30 cellular contexts compared by ENCODE assay signal in the genomic region with DNA sequence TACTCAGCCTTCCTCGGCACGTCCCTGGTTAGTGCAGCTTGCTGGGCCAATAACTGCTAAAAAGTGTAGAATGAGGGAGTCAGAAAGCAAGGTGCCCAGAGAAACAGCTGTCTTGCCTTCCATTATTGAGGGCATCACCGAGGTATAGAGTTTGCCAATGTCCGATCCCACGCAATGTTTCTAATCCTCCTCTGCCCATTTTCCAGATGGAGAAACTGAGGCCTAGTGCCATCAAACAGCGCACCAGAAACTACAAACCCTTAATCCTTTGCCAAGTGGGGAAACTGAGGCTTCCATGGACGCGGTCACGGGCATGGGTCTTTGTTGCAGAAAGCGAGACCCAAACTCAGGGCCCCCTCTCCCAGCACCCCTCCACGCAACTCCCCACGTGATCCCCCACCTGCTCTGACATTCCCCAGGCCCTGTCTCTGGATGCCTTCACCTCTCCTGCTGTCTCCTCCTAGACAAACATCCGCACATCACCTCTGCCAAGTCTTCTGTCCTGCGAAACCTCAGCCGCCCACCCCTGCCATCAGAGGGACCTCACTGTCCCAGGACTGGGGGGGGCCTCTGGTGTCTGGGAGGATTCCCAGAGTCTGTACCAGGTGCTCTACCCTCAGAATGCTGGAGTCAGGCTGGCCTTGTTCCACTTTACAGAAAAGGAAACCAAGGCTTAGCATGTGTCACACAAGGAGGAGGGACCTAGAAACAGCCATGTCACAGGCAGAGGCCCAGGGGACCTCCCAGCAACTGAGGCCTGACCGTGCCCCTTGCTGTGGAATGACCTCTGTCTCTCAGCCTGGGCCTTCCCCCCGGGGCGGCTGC. TPM values are rescaled to one million over a fixed set of nuclear protein-coding genes. Genes with fewer than 3 reads are reported as not detected.
DNase-seq lines count a peak whose midpoint lies in the region; ATAC-seq, FAIRE-seq and TF ChIP-seq lines count a peak whose summit lies in the region.
"Had no signal": no experiment of that assay in that cellular context is flagged by ENCODE, and none has a peak within 500 bp of the region (broad histone marks: within the 10 kb centered on the region; RNA-seq: fewer than 3 reads in every experiment).

No MANE protein-coding gene starts in this region.

- H3K4me1 Mint-ChIP-seq in endothelial cell (ENCODE audit: unreplicated experiment): peaks cover 8% of the 10 kb centered on the region

- H3K4me3 ChIP-seq in OCI-LY7 (ENCODE audit: low read depth, low read length, poor library complexity, severe bottlenecking) (no peak overlapping the region), skeletal muscle tissue (ENCODE audit: low read length in 3 of 3) (peak overlapping the region in 1 of 3 donors; percentile 41)
- H3K4me3 ChIP-seq: ovary, thyroid gland had no signal

- no peak overlapping the region for H3K27ac Mint-ChIP-seq in endothelial cell (ENCODE audit: unreplicated experiment)
- H3K27ac Mint-ChIP-seq: activated CD4-positive, alpha-beta memory T cell treated with anti-CD3 and anti-CD28 coated beads, Interleukin-2, amount 10 ng/mL, durations not matched to agents 7 days and 5 days; CD4-positive, alpha-beta memory T cell; immature natural killer cell had no signal

- H3K9me3 Mint-ChIP-seq in endothelial cell (ENCODE audit: unreplicated experiment): no peaks in the 10 kb centered on the region
- H3K9me3 Mint-ChIP-seq: activated CD4-positive, alpha-beta memory T cell treated with anti-CD3 and anti-CD28 coated beads, Interleukin-2, amount 10 ng/mL, durations not matched to agents 7 days and 5 days had no signal

- FAIRE-seq in GM12892 (lab: Jason Lieb, UNC): peak; percentile 70
- FAIRE-seq: GM18507, H54 had no signal

- DNase-seq in GM12892 (ENCODE audit: insufficient read length) (no peak), OCI-LY7 (ENCODE audit: low spot score) (no peak), endothelial cell (ENCODE audit: low spot score) (no peak), epidermal melanocyte (ENCODE audit: insufficient read length, low spot score) (no peak)
- DNase-seq in activated CD8-positive, alpha-beta memory T cell treated with anti-CD3 and anti-CD28 coated beads, Interleukin-2, amount 50 U/mL, for 4 hours: no peak
- DNase-seq: activated CD4-positive, alpha-beta memory T cell treated with anti-CD3 and anti-CD28 coated beads, Interleukin-2, amount 10 ng/mL, durations not matched to agents 7 days and 5 days; activated effector memory CD4-positive, alpha-beta T cell treated with Interleukin-2 at 50 U/mL for 16 hours; CD4-positive, alpha-beta memory T cell; cerebellar nuclear complex; erythroblast; foreskin keratinocyte; hippocampal formation; immature natural killer cell; NCI-H1105 treated with DMSO at 0.1 percent for 48 hours; NCI-H2081; NCI-H446 treated with DMSO at 0.1 percent for 48 hours; ovary; SHP77 treated with DMSO at 0.1 percent for 48 hours; stimulated activated CD4-positive, alpha-beta T cell treated with anti-CD3 and anti-CD28 coated beads, Interleukin-12 subunit alpha, Interleukin-12 subunit beta, amount 100 ng/mL, for 4 hours; stimulated activated CD4-positive, alpha-beta T cell treated with anti-CD3 and anti-CD28 coated beads, Interleukin-4, amount 100 ng/mL, for 4 hours; stimulated activated naive CD4-positive, alpha-beta T cell treated with Interleukin-2 at 50 U/mL for 16 hours; SW 1271; thyroid gland had no signal

- no peaks in the 10 kb centered on the region for H3K36me3 Mint-ChIP-seq in endothelial cell (ENCODE audit: low read depth, unreplicated experiment)
- H3K36me3 Mint-ChIP-seq: immature natural killer cell had no signal

- H3K27ac ChIP-seq in OCI-LY7 (ENCODE audit: low read depth, low read length, poor library complexity, severe bottlenecking): peak overlapping the region; percentile 16
- H3K27ac ChIP-seq in skeletal muscle tissue (ENCODE audit: low read depth, low read length): peak overlapping the region; percentile 87
- H3K27ac ChIP-seq: foreskin keratinocyte, ovary, thyroid gland had no signal

- CTCF ChIA-PET in OCI-LY7 (lab: Charles Lee; ENCODE audit: unreplicated experiment): no interaction called here

- POLR2A ChIA-PET in OCI-LY7 (lab: Charles Lee): no interaction called here

- intact Hi-C loops in OCI-LY7 (cut with micrococcal nuclease; ENCODE audit: unreplicated experiment): no loop called here

- TF ChIP-seq CTCF in OCI-LY7 (conservative IDR thresholded peaks at IDR 0.05; ENCODE audit: low read length) (no peak), endothelial cell (IDR thresholded peaks at IDR 0.05; ENCODE audit: unreplicated experiment) (no peak)

- peaks cover 1 to 22% (median 18%) of the 10 kb centered on the region in 3 donors for H3K27me3 ChIP-seq in skeletal muscle tissue (ENCODE audit: control insufficient read depth in 3 of 3, insufficient read depth in 3 of 3, low read length in 3 of 3)

- no peak for TF ChIP-seq POLR2A in GM12892 (IDR thresholded peaks at IDR 0.05; ENCODE audit: low read depth, low read length)

- H3K79me2 ChIP-seq in OCI-LY7 (ENCODE audit: insufficient read depth, low read depth, low read length): no peaks in the 10 kb centered on the region

- H3K9ac ChIP-seq in skeletal muscle tissue (ENCODE audit: low read depth in 1 of 3, low read length in 3 of 3): peak overlapping the region; percentile 28 to 60 (median 47)

- no peaks in the 10 kb centered on the region for H3K9me3 ChIP-seq in OCI-LY7 (ENCODE audit: low read length)
- H3K9me3 ChIP-seq in skeletal muscle tissue (ENCODE audit: control insufficient read depth in 3 of 3, low read length in 3 of 3): no peaks in the 10 kb centered on the region
- H3K9me3 ChIP-seq: ovary, right atrium auricular region, thyroid gland had no signal

- peak overlapping the region; percentile 47 for H3K4me3 Mint-ChIP-seq in endothelial cell (ENCODE audit: unreplicated experiment)
- H3K4me3 Mint-ChIP-seq: activated CD4-positive, alpha-beta memory T cell treated with anti-CD3 and anti-CD28 coated beads, Interleukin-2, amount 10 ng/mL, durations not matched to agents 7 days and 5 days; immature natural killer cell had no signal

- H3K27me3 Mint-ChIP-seq in endothelial cell (ENCODE audit: unreplicated experiment): peaks cover 11% of the 10 kb centered on the region

- no TSS peak for BruUV-seq in OCI-LY7 (replicated peaks; lab: Mats Ljungman, UMichigan)

- H3K36me3 ChIP-seq in OCI-LY7 (ENCODE audit: insufficient read depth, low read length) (no peaks in the 10 kb centered on the region), skeletal muscle tissue (ENCODE audit: control insufficient read depth in 3 of 3, insufficient read depth in 3 of 3, low read length in 3 of 3) (no peaks in the 10 kb centered on the region)
- H3K36me3 ChIP-seq: ovary, right atrium auricular region, thyroid gland had no signal

- no peak overlapping the region for H2AFZ ChIP-seq in OCI-LY7 (ENCODE audit: low read length)

- no peak for ATAC-seq in GM21619 (IDR thresholded peaks at IDR 0.05; ENCODE audit: unreplicated experiment)
- ATAC-seq: foreskin keratinocyte, left lobe of liver had no signal

- no peaks in the 10 kb centered on the region for H3K9me2 ChIP-seq in OCI-LY7 (ENCODE audit: insufficient read depth, low read length)

- no peaks in the 10 kb centered on the region for H4K20me1 ChIP-seq in OCI-LY7 (ENCODE audit: insufficient read depth, low read length)

- H3K4me2 ChIP-seq in OCI-LY7 (ENCODE audit: low read length): peak overlapping the region; percentile 55

- H3K4me1 ChIP-seq in OCI-LY7 (ENCODE audit: insufficient read depth, low read length, poor library complexity, severe bottlenecking) (peaks cover 61% of the 10 kb centered on the region), skeletal muscle tissue (ENCODE audit: control insufficient read depth in 3 of 3, insufficient read depth in 3 of 3, low read length in 3 of 3) (peaks cover 36 to 52% (median 40%) of the 10 kb centered on the region in 3 donors)
- H3K4me1 ChIP-seq: foreskin keratinocyte had no signal

RNA-seq across cellular contexts. Expression of a gene that starts 0.9 kb away (rescaled TPM):
- 2.2 TPM for polyA plus RNA-seq in GM12892 (2012; ENCODE audit: missing spikeins)
- total RNA-seq in OCI-LY7 (2014; rRNA removed; shearing (Covaris generic)): not detected in 2 replicates
- total RNA-seq in OCI-LY7 (2022) (0.77 and 1.4 TPM in 2 replicates), endothelial cell (ENCODE audit: unreplicated experiment) (0.85 TPM), skeletal muscle tissue (2.1 TPM)
- total RNA-seq: foreskin keratinocyte, mesenteric fat pad had no signal
- polyA plus RNA-seq: CD4-positive, alpha-beta memory T cell; foreskin keratinocyte; immature natural killer cell had no signal

RNA-seq across cellular contexts. Expression of a gene that starts 23.3 kb away (rescaled TPM):
- polyA plus RNA-seq in GM12892 (2012; ENCODE audit: missing spikeins): 2.2 TPM
- 2.9 and 4.9 TPM in 2 replicates for total RNA-seq in OCI-LY7 (2014; rRNA removed; shearing (Covaris generic))
- total RNA-seq in OCI-LY7 (2022): 6.9 and 8.6 TPM in 2 replicates
- total RNA-seq in endothelial cell (ENCODE audit: unreplicated experiment): 3.1 TPM
- 0.52 TPM for total RNA-seq in skeletal muscle tissue

RNA-seq across cellular contexts. Expression of a gene that starts 34.1 kb away (rescaled TPM):
- polyA plus RNA-seq in GM12892 (2012; ENCODE audit: missing spikeins): 7.1 TPM
- 21.9 and 23.7 TPM in 2 replicates for total RNA-seq in OCI-LY7 (2014; rRNA removed; shearing (Covaris generic))
- total RNA-seq in OCI-LY7 (2022): 18.1 and 22.6 TPM in 2 replicates
- 17.7 TPM for total RNA-seq in endothelial cell (ENCODE audit: unreplicated experiment)
- total RNA-seq in skeletal muscle tissue: 4.2 TPM

RNA-seq across cellular contexts. Expression of a gene that starts 47.1 kb away (rescaled TPM):
- 0.68 TPM for polyA plus RNA-seq in GM12892 (2012; ENCODE audit: missing spikeins)
- total RNA-seq in OCI-LY7 (2014; rRNA removed; shearing (Covaris generic)): 0.38 and 3.7 TPM in 2 replicates
- total RNA-seq in OCI-LY7 (2022) (1.1 and 2.6 TPM in 2 replicates), endothelial cell (ENCODE audit: unreplicated experiment) (1.2 TPM), skeletal muscle tissue (0.52 TPM)
- polyA plus RNA-seq: foreskin keratinocyte had no signal

RNA-seq across cellular contexts. Expression of a gene that starts 53.6 kb away (rescaled TPM):
- 309 TPM for polyA plus RNA-seq in GM12892 (2012; ENCODE audit: missing spikeins)
- 141 and 195 TPM in 2 replicates for total RNA-seq in OCI-LY7 (2014; rRNA removed; shearing (Covaris generic))
- 117 and 170 TPM in 2 replicates for total RNA-seq in OCI-LY7 (2022)
- not detected for total RNA-seq in endothelial cell (ENCODE audit: unreplicated experiment)
- 3.7 TPM for total RNA-seq in skeletal muscle tissue
